In the genomic region with DNA sequence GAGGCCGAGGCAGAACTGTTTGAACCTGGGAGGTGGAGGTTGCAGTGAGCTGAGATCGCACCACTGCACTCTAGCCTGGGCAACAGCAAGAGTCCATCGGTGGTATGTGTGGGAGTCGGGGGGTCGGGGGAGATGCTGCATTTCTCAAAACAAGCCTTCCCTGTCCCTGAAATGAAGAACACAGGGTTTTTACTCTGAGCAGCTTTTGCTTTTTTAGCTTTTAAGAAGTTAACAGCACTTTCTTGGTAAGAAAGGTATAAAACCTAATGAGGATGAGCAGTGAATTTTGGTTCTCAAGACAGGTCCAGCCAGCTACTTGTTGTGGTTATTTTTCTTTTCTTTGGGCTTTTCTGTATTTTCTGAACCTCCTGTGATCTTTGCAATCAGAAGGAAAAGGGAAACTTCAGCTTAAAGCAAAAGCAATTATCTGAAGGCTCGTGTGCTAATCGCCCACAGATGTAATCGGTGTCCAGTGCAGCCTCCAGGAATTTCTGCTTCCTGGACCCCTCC, we compare ENCODE assay signal across 12 cellular contexts. TPM values are rescaled to one million over a fixed set of nuclear protein-coding genes. Genes with fewer than 3 reads are reported as not detected.
DNase-seq lines count a peak whose midpoint lies in the region; ATAC-seq and TF ChIP-seq lines count a peak whose summit lies in the region.
"Had no signal": no experiment of that assay in that cellular context is flagged by ENCODE, and none has a peak within 500 bp of the region (broad histone marks: within the 10 kb centered on the region; RNA-seq: fewer than 3 reads in every experiment).

No MANE protein-coding gene starts in this region.

- H2AFZ ChIP-seq in HCT116 (ENCODE audit: low read depth, low read length, poor library complexity, severe bottlenecking) = no peak overlapping the region

- no peak overlapping the region for H3K27ac ChIP-seq in BLaER1 treated with 17β-estradiol and CSF1 and Interleukin-3, amounts not matched to agents 10 nM and 100 nM
- H3K27ac ChIP-seq in HCT116 (ENCODE audit: low read depth, low read length) = peak overlapping the region; percentile 82
- H3K27ac ChIP-seq: SJCRH30 had no signal

- intact Hi-C loops in HCT116 (cut with micrococcal nuclease) = no loop called here

- H3K79me2 ChIP-seq in HCT116 (ENCODE audit: insufficient read depth, low read length) = peaks cover 42% of the 10 kb centered on the region

- peaks cover 36% of the 10 kb centered on the region for H3K4me1 Mint-ChIP-seq in nephron

- peak overlapping the region; percentile 42 to 98 (median 43) for H3K4me3 Mint-ChIP-seq in nephron

- TF ChIP-seq RAD21 in HCT116 (IDR thresholded peaks at IDR 0.05; ENCODE audit: low read depth) = no peak

- no peaks in the 10 kb centered on the region for H3K27me3 Mint-ChIP-seq in nephron (ENCODE audit: low read depth)

- H3K9me3 ChIP-seq in BLaER1 treated with 17β-estradiol and CSF1 and Interleukin-3, amounts not matched to agents 10 nM and 100 nM (replicated peaks in 1 of 11) = peaks cover 0 to 8% (median 0%) of the 10 kb centered on the region in 11 experiments; a peak in 4 of 22 replicates
- no peaks in the 10 kb centered on the region for H3K9me3 ChIP-seq in HCT116 (ENCODE audit: control insufficient read depth in 1 of 2, insufficient read depth in 1 of 2, low read depth in 1 of 2, low read length in 2 of 2)
- H3K9me3 ChIP-seq: SJCRH30, upper lobe of left lung had no signal

- H3K4me2 ChIP-seq in BLaER1 treated with 17β-estradiol and CSF1 and Interleukin-3, amounts not matched to agents 10 nM and 100 nM = peak overlapping the region; percentile 82 to 100 (median 96)
- H3K4me2 ChIP-seq in HCT116 (ENCODE audit: low read length) = no peak overlapping the region

- peak overlapping the region in 8 of 10 experiments; percentile 85 to 100 (median 93); a peak in 12 of 20 replicates for H3K4me3 ChIP-seq in BLaER1 treated with 17β-estradiol and CSF1 and Interleukin-3, amounts not matched to agents 10 nM and 100 nM
- H3K4me3 ChIP-seq in HCT116 (replicated peaks in 1 of 2; ENCODE audit: low read depth in 1 of 2, low read length in 2 of 2) = no peak overlapping the region
- H3K4me3 ChIP-seq: SJCRH30, upper lobe of left lung had no signal

- H3K9me2 ChIP-seq in HCT116 (ENCODE audit: insufficient read depth) = no peaks in the 10 kb centered on the region

- ATAC-seq in HCT116 (no peak), HG02642 (IDR thresholded peaks at IDR 0.05; ENCODE audit: poor library complexity, unreplicated experiment) (no peak)
- no peak for ATAC-seq in activated naive CD4-positive, alpha-beta T cell treated with anti-CD3 and anti-CD28 coated beads, Interleukin-2, amount 50 U/mL, for 72 hours

- no peaks in the 10 kb centered on the region for H3K9me3 Mint-ChIP-seq in activated naive CD4-positive, alpha-beta T cell treated with anti-CD3 and anti-CD28 coated beads, Interleukin-2, amount 50 U/mL, for 72 hours
- no peaks in the 10 kb centered on the region for H3K9me3 Mint-ChIP-seq in nephron

- H3K9ac ChIP-seq in BLaER1 treated with 17β-estradiol and CSF1 and Interleukin-3, amounts not matched to agents 10 nM and 100 nM = peak overlapping the region; percentile 11 to 100 (median 97); a peak in 16 of 22 replicates
- H3K9ac ChIP-seq in HCT116 (ENCODE audit: low read length) = no peak overlapping the region

- in situ Hi-C loops in GM13976 (cut with MboI; ENCODE audit: low sequenced_read_pairs, unreplicated experiment) = no loop called here

- peaks cover 41 to 76% (median 68%) of the 10 kb centered on the region in 11 experiments for H3K36me3 ChIP-seq in BLaER1 treated with 17β-estradiol and CSF1 and Interleukin-3, amounts not matched to agents 10 nM and 100 nM
- H3K36me3 ChIP-seq in HCT116 (ENCODE audit: control insufficient read depth in 1 of 2, insufficient read depth in 2 of 2, low read length in 2 of 2) = peaks cover 14 to 40% of the 10 kb centered on the region in 2 experiments; a peak in 3 of 4 replicates

- POLR2A ChIA-PET in HCT116 (lab: Charles Lee) = interaction anchor here (1.1 to 4.1 kb wide), 10 partner anchors 9 to 265 kb away, joined by 3 to 48 read pairs (median 4); a partner anchor contains a TSS

- TF ChIP-seq CTCF in HCT116 (IDR thresholded peaks at IDR 0.05 in 2 of 3, conservative IDR thresholded peaks at IDR 0.05 in 1 of 3; ENCODE audit: borderline replicate concordance in 1 of 3, insufficient read depth in 1 of 3, low read depth in 2 of 3, low read length in 2 of 3) (no peak), nephron (IDR thresholded peaks at IDR 0.05; ENCODE audit: unreplicated experiment in 3 of 3) (no peak), GM13976 (IDR thresholded peaks at IDR 0.05; ENCODE audit: borderline replicate concordance, control extremely low read depth, extremely low read depth, insufficient read depth, missing control alignments) (no peak)

- H4K20me1 ChIP-seq in BLaER1 treated with 17β-estradiol and CSF1 and Interleukin-3, amounts not matched to agents 10 nM and 100 nM = peaks cover 54 to 86% (median 78%) of the 10 kb centered on the region in 11 experiments
- peaks cover 36% of the 10 kb centered on the region; the same call in 1 of the 2 replicates for H4K20me1 ChIP-seq in HCT116 (ENCODE audit: insufficient read depth)

- CTCF ChIA-PET in HCT116 (lab: Charles Lee) = interaction anchor here (1.5 kb wide), 1 partner anchor 264 kb away, joined by 3 read pairs; no protein-coding TSS in a partner anchor

- H3K36me3 Mint-ChIP-seq in activated naive CD4-positive, alpha-beta T cell treated with anti-CD3 and anti-CD28 coated beads, Interleukin-2, amount 50 U/mL, for 72 hours = peaks cover 36 to 37% of the 10 kb centered on the region in 2 donors
- H3K36me3 Mint-ChIP-seq in nephron (ENCODE audit: low read depth) = peaks cover 55% of the 10 kb centered on the region

- DNase-seq in HCT116 (ENCODE audit: low read depth, low spot score) = no peak
- DNase-seq in activated naive CD4-positive, alpha-beta T cell treated with anti-CD3 and anti-CD28 coated beads, Interleukin-2, amount 50 U/mL, for 72 hours (ENCODE audit: low spot score in 2 of 2) = no peak
- DNase-seq in DMS114 treated with DMSO at 0.1 percent for 48 hours (lab: John Stamatoyannopoulos, UW; ENCODE audit: unreplicated experiment) = no peak
- no peak for DNase-seq in GM13976 (ENCODE audit: low spot score)
- no peak for DNase-seq in UCSD-AML1 (lab: John Stamatoyannopoulos, UW; ENCODE audit: unreplicated experiment)
- DNase-seq: activated effector memory CD4-positive, alpha-beta T cell treated with Interleukin-2 at 50 U/mL for 16 hours; NCI-H187; upper lobe of left lung had no signal

- RAD21 ChIA-PET in HCT116 (lab: Charles Lee; ENCODE audit: low non-redundant PET in 1 of 2, low total read pairs in 2 of 2, uncharacterized antibody in 2 of 2, unreplicated experiment in 2 of 2) = no interaction called here

- no peaks in the 10 kb centered on the region for H3K27me3 ChIP-seq in BLaER1 treated with 17β-estradiol and CSF1 and Interleukin-3, amounts not matched to agents 10 nM and 100 nM
- H3K27me3 ChIP-seq in HCT116 (ENCODE audit: insufficient read depth, low read length) = no peaks in the 10 kb centered on the region
- H3K27me3 ChIP-seq: SJCRH30, upper lobe of left lung had no signal

- H3K4me1 ChIP-seq in BLaER1 treated with 17β-estradiol and CSF1 and Interleukin-3, amounts not matched to agents 10 nM and 100 nM = peaks cover 27 to 42% (median 34%) of the 10 kb centered on the region in 10 experiments
- H3K4me1 ChIP-seq in HCT116 (ENCODE audit: control insufficient read depth in 1 of 2, insufficient read depth in 2 of 2, low read length in 2 of 2) = peaks cover 13 to 32% of the 10 kb centered on the region in 2 experiments; a peak in 3 of 4 replicates

- peak overlapping the region; percentile 96 to 98 for H3K27ac Mint-ChIP-seq in activated naive CD4-positive, alpha-beta T cell treated with anti-CD3 and anti-CD28 coated beads, Interleukin-2, amount 50 U/mL, for 72 hours
- H3K27ac Mint-ChIP-seq in nephron = peak overlapping the region; percentile 74 to 96 (median 87)

- TF ChIP-seq POLR2A in HCT116 (IDR thresholded peaks at IDR 0.05; ENCODE audit: borderline replicate concordance, extremely low read depth, insufficient read depth, insufficient read length) = peak; percentile 39

- BruUV-seq in HCT116 (replicated peaks; lab: Mats Ljungman, UMichigan) = no TSS peak

TF ChIP-seq in HCT116, 20 proteins besides CTCF, POLR2A, EP300 and RAD21:
- TF ChIP-seq ZNF274 (IDR thresholded peaks at IDR 0.05; ENCODE audit: low read depth, low read length) (no peak), SRF (IDR thresholded peaks at IDR 0.05; ENCODE audit: low read depth) (no peak), POLR2AphosphoS5 (IDR thresholded peaks at IDR 0.05; ENCODE audit: low read depth, low read length) (0 out of 2 replicates have a peak, but pooled peaks have one; percentile 41)

RNA-seq across cellular contexts. Expression of a gene that starts 3.7 kb away (rescaled TPM):
- 1,981 TPM for total RNA-seq in HCT116 (2021; ENCODE audit: unreplicated experiment)
- polyA plus RNA-seq in HCT116 (2012) = 2,739 and 2,996 TPM in 2 replicates
- total RNA-seq in activated naive CD4-positive, alpha-beta T cell treated with anti-CD3 and anti-CD28 coated beads, Interleukin-2, amount 50 U/mL, for 72 hours = 1,000 to 10,000 TPM; 1,700 to 2,159 TPM

RNA-seq across cellular contexts. Expression of a gene that starts 19.8 kb away (rescaled TPM):
- total RNA-seq in HCT116 (2021; ENCODE audit: unreplicated experiment) = 16.1 TPM
- 7.3 and 9.1 TPM in 2 replicates for polyA plus RNA-seq in HCT116 (2012)
- total RNA-seq in activated naive CD4-positive, alpha-beta T cell treated with anti-CD3 and anti-CD28 coated beads, Interleukin-2, amount 50 U/mL, for 72 hours = 10 to 100 TPM; 14.3 to 14.7 TPM

RNA-seq across cellular contexts. Expression of a gene that starts 25.0 kb away (rescaled TPM):
- total RNA-seq in HCT116 (2021; ENCODE audit: unreplicated experiment) = 21.8 TPM
- polyA plus RNA-seq in HCT116 (2012) = 20.5 and 20.9 TPM in 2 replicates
- 1 to 10 TPM; 1.5 to 2.4 TPM for total RNA-seq in activated naive CD4-positive, alpha-beta T cell treated with anti-CD3 and anti-CD28 coated beads, Interleukin-2, amount 50 U/mL, for 72 hours

RNA-seq across cellular contexts. Expression of a gene that starts 40.8 kb away (rescaled TPM):
- total RNA-seq in HCT116 (2021; ENCODE audit: unreplicated experiment) = not detected
- 0.05 TPM in 1 of 2 replicates, not detected in the other for polyA plus RNA-seq in HCT116 (2012)
- not detected for total RNA-seq in activated naive CD4-positive, alpha-beta T cell treated with anti-CD3 and anti-CD28 coated beads, Interleukin-2, amount 50 U/mL, for 72 hours
- total RNA-seq: SJCRH30, upper lobe of left lung had no signal

Comparison
In these comparisons a context has a peak if more than half of its experiments do, and no peak if none do; other contexts are left out.
1. H3K4me3 ChIP-seq: peak in BLaER1 treated with 17β-estradiol and CSF1 and Interleukin-3, amounts not matched to agents 10 nM and 100 nM (8 of 10); none in HCT116 (0 of 2).